ENCODE assay signal across 8 cellular contexts in genomic region chr7:149310113-149310836, GRCh38. TPM values are rescaled to one million over a fixed set of nuclear protein-coding genes. Genes with fewer than 3 reads are reported as not detected.
DNase-seq lines count a peak whose midpoint lies in the region; ATAC-seq and TF ChIP-seq lines count a peak whose summit lies in the region.

No MANE protein-coding gene starts in this region.

- H3K27me3 ChIP-seq in PC-9 (ENCODE audit: insufficient read depth, low read depth), result no peaks in the 10 kb centered on the region
- H3K27me3 ChIP-seq in naive thymus-derived CD4-positive, alpha-beta T cell (ENCODE audit: control insufficient read depth in 2 of 2, insufficient read depth in 2 of 2, low read length in 2 of 2), result no peaks in the 10 kb centered on the region

- DNase-seq in activated T-cell treated with anti-CD3 and anti-CD28 coated beads, Interleukin-2, amount 50 U/mL, for 72 hours, result no peak
- no peak for DNase-seq in activated T-cell treated with anti-CD3 and anti-CD28 coated beads, Interleukin-2, amount 50 U/mL, for 24 hours
- DNase-seq in PC-9 (peak; percentile 36 to 78), endothelial cell (ENCODE audit: low spot score) (no peak)
- peak in 3 of 9 donors; percentile 11 to 30 (median 26) for DNase-seq in naive thymus-derived CD4-positive, alpha-beta T cell
- DNase-seq in stimulated activated CD4-positive, alpha-beta T cell treated with anti-CD3 and anti-CD28 coated beads, Interleukin-4, amount 100 ng/mL, for 4 hours, result no peak

- no peak overlapping the region for H3K4me3 ChIP-seq in PC-9
- H3K4me3 ChIP-seq in naive thymus-derived CD4-positive, alpha-beta T cell (ENCODE audit: low read length), result no peak overlapping the region

- ATAC-seq in activated T-cell treated with anti-CD3 and anti-CD28 coated beads, Interleukin-2, amount 50 U/mL, for 72 hours (replicated peaks in 1 of 2), result peak; percentile 55 to 66
- ATAC-seq in HG03469 (IDR thresholded peaks at IDR 0.05; ENCODE audit: unreplicated experiment) (peak; percentile 69), HG03159 (IDR thresholded peaks at IDR 0.05; ENCODE audit: unreplicated experiment) (no peak)
- peak; percentile 65 for ATAC-seq in naive thymus-derived CD4-positive, alpha-beta T cell

- H3K27me3 Mint-ChIP-seq in activated T-cell treated with anti-CD3 and anti-CD28 coated beads, Interleukin-2, amount 50 U/mL, for 72 hours (ENCODE audit: low read depth), result peaks cover 8% of the 10 kb centered on the region
- no peaks in the 10 kb centered on the region for H3K27me3 Mint-ChIP-seq in activated T-cell treated with anti-CD3 and anti-CD28 coated beads, Interleukin-2, amount 50 U/mL, for 24 hours
- peaks cover 2% of the 10 kb centered on the region for H3K27me3 Mint-ChIP-seq in endothelial cell (ENCODE audit: unreplicated experiment)
- peaks cover 0 to 12% (median 0%) of the 10 kb centered on the region in 5 donors for H3K27me3 Mint-ChIP-seq in naive thymus-derived CD4-positive, alpha-beta T cell

- peaks cover 4 to 6% of the 10 kb centered on the region in 2 donors for H3K36me3 Mint-ChIP-seq in activated T-cell treated with anti-CD3 and anti-CD28 coated beads, Interleukin-2, amount 50 U/mL, for 72 hours (ENCODE audit: insufficient read depth in 2 of 2)
- H3K36me3 Mint-ChIP-seq in activated T-cell treated with anti-CD3 and anti-CD28 coated beads, Interleukin-2, amount 50 U/mL, for 24 hours (ENCODE audit: low read depth), result no peaks in the 10 kb centered on the region
- H3K36me3 Mint-ChIP-seq in endothelial cell (ENCODE audit: low read depth, unreplicated experiment), result no peaks in the 10 kb centered on the region
- H3K36me3 Mint-ChIP-seq in naive thymus-derived CD4-positive, alpha-beta T cell, result peaks cover 0 to 2% (median 0%) of the 10 kb centered on the region in 5 donors

- H3K9me3 ChIP-seq in PC-9 (ENCODE audit: insufficient read depth, low read depth), result no peaks in the 10 kb centered on the region
- no peaks in the 10 kb centered on the region for H3K9me3 ChIP-seq in naive thymus-derived CD4-positive, alpha-beta T cell (ENCODE audit: control insufficient read depth in 2 of 3, low read length in 3 of 3)

- no peaks in the 10 kb centered on the region for H3K4me1 ChIP-seq in PC-9 (replicated peaks; ENCODE audit: insufficient read depth)
- no peaks in the 10 kb centered on the region for H3K4me1 ChIP-seq in naive thymus-derived CD4-positive, alpha-beta T cell (ENCODE audit: control insufficient read depth in 2 of 2, insufficient read depth in 2 of 2, low read length in 2 of 2)

- peaks cover 3 to 6% of the 10 kb centered on the region in 2 donors for H3K9me3 Mint-ChIP-seq in activated T-cell treated with anti-CD3 and anti-CD28 coated beads, Interleukin-2, amount 50 U/mL, for 72 hours
- H3K9me3 Mint-ChIP-seq in activated T-cell treated with anti-CD3 and anti-CD28 coated beads, Interleukin-2, amount 50 U/mL, for 24 hours, result no peaks in the 10 kb centered on the region
- no peaks in the 10 kb centered on the region for H3K9me3 Mint-ChIP-seq in endothelial cell (ENCODE audit: unreplicated experiment)
- peaks cover 0 to 8% (median 0%) of the 10 kb centered on the region in 11 donors for H3K9me3 Mint-ChIP-seq in naive thymus-derived CD4-positive, alpha-beta T cell

- CTCF ChIA-PET in PC-9 (lab: Charles Lee), result interaction anchor here (0.6 to 1.9 kb wide), 4 partner anchors 11 to 112 kb away, joined by 3 to 15 read pairs (median 6); partner anchors contain the start of gene ZNF783
- CTCF ChIA-PET in naive thymus-derived CD4-positive, alpha-beta T cell (lab: Charles Lee), result interaction anchor here (0.5 to 1.6 kb wide), 7 partner anchors 25 to 291 kb away, joined by 3 to 4 read pairs (median 3); partner anchors contain the start of gene ZNF783

- no peak overlapping the region for H3K27ac Mint-ChIP-seq in activated T-cell treated with anti-CD3 and anti-CD28 coated beads, Interleukin-2, amount 50 U/mL, for 72 hours
- H3K27ac Mint-ChIP-seq in activated T-cell treated with anti-CD3 and anti-CD28 coated beads, Interleukin-2, amount 50 U/mL, for 24 hours, result no peak overlapping the region
- no peak overlapping the region for H3K27ac Mint-ChIP-seq in endothelial cell (ENCODE audit: unreplicated experiment)
- H3K27ac Mint-ChIP-seq in naive thymus-derived CD4-positive, alpha-beta T cell, result peak overlapping the region in 5 of 9 donors; percentile 2 to 42 (median 9)

- no peak overlapping the region for H3K4me2 ChIP-seq in PC-9

- H4K20me1 ChIP-seq in PC-9 (ENCODE audit: insufficient read depth), result no peaks in the 10 kb centered on the region

- no peak overlapping the region for H3K4me3 Mint-ChIP-seq in activated T-cell treated with anti-CD3 and anti-CD28 coated beads, Interleukin-2, amount 50 U/mL, for 72 hours
- H3K4me3 Mint-ChIP-seq in activated T-cell treated with anti-CD3 and anti-CD28 coated beads, Interleukin-2, amount 50 U/mL, for 24 hours, result no peak overlapping the region
- no peak overlapping the region for H3K4me3 Mint-ChIP-seq in endothelial cell (ENCODE audit: unreplicated experiment)
- H3K4me3 Mint-ChIP-seq in naive thymus-derived CD4-positive, alpha-beta T cell, result peak overlapping the region in 1 of 10 donors; percentile 0

- no peak overlapping the region for H3K27ac ChIP-seq in PC-9
- H3K27ac ChIP-seq in naive thymus-derived CD4-positive, alpha-beta T cell (ENCODE audit: low read depth, low read length), result no peak overlapping the region

- H3K36me3 ChIP-seq in PC-9 (ENCODE audit: low read depth), result no peaks in the 10 kb centered on the region
- no peaks in the 10 kb centered on the region for H3K36me3 ChIP-seq in naive thymus-derived CD4-positive, alpha-beta T cell (ENCODE audit: control insufficient read depth in 2 of 3, insufficient read depth in 3 of 3, low read length in 3 of 3)

- no peaks in the 10 kb centered on the region for H3K79me2 ChIP-seq in PC-9 (ENCODE audit: low read depth)

- peaks cover 8% of the 10 kb centered on the region for H3F3A ChIP-seq in PC-9 (ENCODE audit: insufficient read depth, low read depth)

- POLR2A ChIA-PET in PC-9 (lab: Charles Lee; ENCODE audit: unreplicated experiment), result interaction anchor here (0.5 to 0.7 kb wide), 3 partner anchors 18 to 461 kb away, joined by 4 to 12 read pairs (median 5); no protein-coding TSS in a partner anchor
- POLR2A ChIA-PET in naive thymus-derived CD4-positive, alpha-beta T cell (lab: Charles Lee), result interaction anchor here (1.2 kb wide), 1 partner anchor 25 kb away, joined by 4 read pairs; no protein-coding TSS in a partner anchor

- TSS peak; percentile 100 for BruUV-seq in PC-9 (replicated peaks; lab: Mats Ljungman, UMichigan)

- TF ChIP-seq CTCF in PC-9 (conservative IDR thresholded peaks at IDR 0.05) (peak; percentile 77), endothelial cell (IDR thresholded peaks at IDR 0.05; ENCODE audit: unreplicated experiment) (peak; percentile 66)

- intact Hi-C loops in PC-9 (cut with micrococcal nuclease; ENCODE audit: unreplicated experiment), result loop anchor here (1.0 to 2.0 kb wide), 4 partner anchors 45 to 187 kb away; partner anchors contain the start of gene ZNF746
- intact Hi-C loops in naive thymus-derived CD4-positive, alpha-beta T cell (cut with micrococcal nuclease), result loop anchor here in 1 of 2 donors (1.0 to 5.0 kb wide), 5 partner anchors 48 to 317 kb away; partner anchors contain the start of genes ZNF746 and ZNF783

- no peaks in the 10 kb centered on the region for H3K9me2 ChIP-seq in PC-9 (ENCODE audit: insufficient read depth)

- no peaks in the 10 kb centered on the region for H3K4me1 Mint-ChIP-seq in activated T-cell treated with anti-CD3 and anti-CD28 coated beads, Interleukin-2, amount 50 U/mL, for 72 hours (ENCODE audit: low read depth)
- peaks cover 2% of the 10 kb centered on the region for H3K4me1 Mint-ChIP-seq in activated T-cell treated with anti-CD3 and anti-CD28 coated beads, Interleukin-2, amount 50 U/mL, for 24 hours (ENCODE audit: low read depth)
- no peaks in the 10 kb centered on the region for H3K4me1 Mint-ChIP-seq in endothelial cell (ENCODE audit: unreplicated experiment)
- peaks cover 0 to 6% (median 5%) of the 10 kb centered on the region in 7 donors for H3K4me1 Mint-ChIP-seq in naive thymus-derived CD4-positive, alpha-beta T cell

- no peak overlapping the region for H2AFZ ChIP-seq in PC-9

RNA-seq across cellular contexts. Expression of gene ZNF783, which starts 48.3 kb away (rescaled TPM):
- total RNA-seq in activated T-cell treated with anti-CD3 and anti-CD28 coated beads, Interleukin-2, amount 50 U/mL, for 72 hours, result 10 to 100 TPM; 28.4 to 32.4 TPM
- total RNA-seq in PC-9 (2021) (15.8 and 22.2 TPM in 2 replicates), endothelial cell (ENCODE audit: unreplicated experiment) (15.3 TPM)
- 10 to 100 TPM; 23.3 to 49.2 (median 36.0) TPM for total RNA-seq in naive thymus-derived CD4-positive, alpha-beta T cell
- 1 to 10 TPM; 6.2 to 9.7 TPM for polyA plus RNA-seq in naive thymus-derived CD4-positive, alpha-beta T cell

Comparison
In these comparisons a context has a peak if more than half of its experiments do, and no peak if none do; other contexts are left out.
1. DNase-seq: peak in PC-9 (2 of 2); none in activated T-cell treated with anti-CD3 and anti-CD28 coated beads, Interleukin-2, amount 50 U/mL, for 72 hours (0 of 2), activated T-cell treated with anti-CD3 and anti-CD28 coated beads, Interleukin-2, amount 50 U/mL, for 24 hours (single experiment), endothelial cell (single experiment) and stimulated activated CD4-positive, alpha-beta T cell treated with anti-CD3 and anti-CD28 coated beads, Interleukin-4, amount 100 ng/mL, for 4 hours (0 of 2).
2. H3K27ac Mint-ChIP-seq: peak in naive thymus-derived CD4-positive, alpha-beta T cell (5 of 9); none in activated T-cell treated with anti-CD3 and anti-CD28 coated beads, Interleukin-2, amount 50 U/mL, for 72 hours (single experiment), activated T-cell treated with anti-CD3 and anti-CD28 coated beads, Interleukin-2, amount 50 U/mL, for 24 hours (single experiment) and endothelial cell (single experiment).